2 cellular contexts compared by ENCODE assay signal in the genomic region with DNA sequence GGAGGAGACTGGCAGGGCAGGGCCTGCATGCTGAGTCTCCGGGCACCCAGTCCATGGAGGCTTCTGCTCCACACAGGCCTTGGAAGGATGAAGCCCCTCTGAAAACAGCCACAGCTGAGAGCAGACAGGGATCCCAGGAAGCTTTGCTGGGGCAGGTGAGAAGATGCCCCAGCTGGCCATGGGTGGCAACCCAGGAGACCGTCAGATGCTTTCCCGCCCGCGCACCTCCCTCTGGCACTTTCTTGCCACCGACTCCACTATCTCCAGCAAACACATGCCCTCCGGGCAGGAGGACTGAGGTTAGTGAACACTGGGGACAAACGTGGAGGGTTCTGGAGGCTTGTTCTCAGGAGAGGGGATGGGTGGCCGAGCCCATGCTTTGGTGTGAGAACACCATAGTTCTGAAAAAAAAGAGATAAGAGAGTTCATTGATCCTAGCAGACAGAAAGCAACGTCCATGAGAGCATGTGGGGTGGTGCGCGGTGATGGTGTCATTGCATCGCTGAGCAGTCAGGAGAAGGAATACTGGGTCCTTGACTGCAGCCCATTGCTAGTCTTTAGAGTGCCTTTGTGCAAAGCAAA.
TF ChIP-seq lines count a peak whose summit lies in the region.

No MANE protein-coding gene starts in this region.

TF ChIP-seq in liver, 16 proteins besides CTCF, POLR2A, EP300 and RAD21:
- TF ChIP-seq FOXA2 (IDR thresholded peaks at IDR 0.05) (no peak), SP1 (IDR thresholded peaks at IDR 0.05) (no peak), RXRA (IDR thresholded peaks at IDR 0.05) (peak; percentile 59 to 61)

TF ChIP-seq in HepG2, 621 proteins besides CTCF, POLR2A, EP300 and RAD21:
- TF ChIP-seq SP140L (CRISPR knock-in tag; IDR thresholded peaks at IDR 0.05; ENCODE audit: borderline replicate concordance) = no peak
- TF ChIP-seq, protein P1, sequence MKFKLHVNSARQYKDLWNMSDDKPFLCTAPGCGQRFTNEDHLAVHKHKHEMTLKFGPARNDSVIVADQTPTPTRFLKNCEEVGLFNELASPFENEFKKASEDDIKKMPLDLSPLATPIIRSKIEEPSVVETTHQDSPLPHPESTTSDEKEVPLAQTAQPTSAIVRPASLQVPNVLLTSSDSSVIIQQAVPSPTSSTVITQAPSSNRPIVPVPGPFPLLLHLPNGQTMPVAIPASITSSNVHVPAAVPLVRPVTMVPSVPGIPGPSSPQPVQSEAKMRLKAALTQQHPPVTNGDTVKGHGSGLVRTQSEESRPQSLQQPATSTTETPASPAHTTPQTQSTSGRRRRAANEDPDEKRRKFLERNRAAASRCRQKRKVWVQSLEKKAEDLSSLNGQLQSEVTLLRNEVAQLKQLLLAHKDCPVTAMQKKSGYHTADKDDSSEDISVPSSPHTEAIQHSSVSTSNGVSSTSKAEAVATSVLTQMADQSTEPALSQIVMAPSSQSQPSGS (CRISPR knock-in tag; IDR thresholded peaks at IDR 0.05) = no peak
- TF ChIP-seq XRCC5 (optimal IDR thresholded peaks at IDR 0.05; ENCODE audit: low read length) = no peak
- TF ChIP-seq KLF15 (CRISPR knock-in tag; IDR thresholded peaks at IDR 0.05; ENCODE audit: borderline replicate concordance) = no peak
- no peak for TF ChIP-seq BCL6 (CRISPR knock-in tag; IDR thresholded peaks at IDR 0.05)
- TF ChIP-seq ZNF790 (CRISPR knock-in tag; IDR thresholded peaks at IDR 0.05; ENCODE audit: borderline replicate concordance) = no peak
- TF ChIP-seq, protein P2, sequence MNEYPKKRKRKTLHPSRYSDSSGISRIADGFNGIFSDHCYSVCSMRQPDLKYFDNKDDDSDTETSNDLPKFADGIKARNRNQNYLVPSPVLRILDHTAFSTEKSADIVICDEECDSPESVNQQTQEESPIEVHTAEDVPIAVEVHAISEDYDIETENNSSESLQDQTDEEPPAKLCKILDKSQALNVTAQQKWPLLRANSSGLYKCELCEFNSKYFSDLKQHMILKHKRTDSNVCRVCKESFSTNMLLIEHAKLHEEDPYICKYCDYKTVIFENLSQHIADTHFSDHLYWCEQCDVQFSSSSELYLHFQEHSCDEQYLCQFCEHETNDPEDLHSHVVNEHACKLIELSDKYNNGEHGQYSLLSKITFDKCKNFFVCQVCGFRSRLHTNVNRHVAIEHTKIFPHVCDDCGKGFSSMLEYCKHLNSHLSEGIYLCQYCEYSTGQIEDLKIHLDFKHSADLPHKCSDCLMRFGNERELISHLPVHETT (CRISPR knock-in tag; conservative IDR thresholded peaks at IDR 0.05) = no peak
- TF ChIP-seq, protein P3, sequence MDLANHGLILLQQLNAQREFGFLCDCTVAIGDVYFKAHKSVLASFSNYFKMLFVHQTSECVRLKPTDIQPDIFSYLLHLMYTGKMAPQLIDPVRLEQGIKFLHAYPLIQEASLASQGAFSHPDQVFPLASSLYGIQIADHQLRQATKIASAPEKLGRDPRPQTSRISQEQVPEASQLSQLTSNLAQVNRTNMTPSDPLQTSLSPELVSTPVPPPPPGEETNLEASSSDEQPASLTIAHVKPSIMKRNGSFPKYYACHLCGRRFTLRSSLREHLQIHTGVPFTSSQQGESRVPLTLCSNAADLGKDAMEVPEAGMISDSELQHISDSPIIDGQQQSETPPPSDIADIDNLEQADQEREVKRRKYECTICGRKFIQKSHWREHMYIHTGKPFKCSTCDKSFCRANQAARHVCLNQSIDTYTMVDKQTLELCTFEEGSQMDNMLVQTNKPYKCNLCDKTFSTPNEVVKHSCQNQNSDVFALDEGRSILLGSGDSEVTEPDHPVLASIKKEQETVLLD (CRISPR knock-in tag; IDR thresholded peaks at IDR 0.05; ENCODE audit: low read depth) = no peak
- TF ChIP-seq GABPB1 (CRISPR knock-in tag; IDR thresholded peaks at IDR 0.05) = no peak
